Comparison of ENCODE assay signal across 19 cellular contexts in genomic region chr7:51158742-51159441, GRCh38.
"Had no signal": no experiment of that assay in that cellular context is flagged by ENCODE, and none has a peak within 500 bp of the region (broad histone marks: within the 10 kb centered on the region; RNA-seq: fewer than 3 reads in every experiment).

No MANE protein-coding gene starts in this region.

- H3K27ac ChIP-seq: adrenal gland, hepatocyte, prostate gland, transverse colon had no signal

- H3K36me3 ChIP-seq: adrenal gland, prostate gland, transverse colon had no signal

- H3K4me1 ChIP-seq: adrenal gland, prostate gland had no signal

- H3K4me3 ChIP-seq: adrenal gland, hepatocyte, lung, prostate gland, transverse colon had no signal

- ATAC-seq: activated naive CD4-positive, alpha-beta T cell treated with anti-CD3 and anti-CD28 coated beads, Interleukin-2, amount 50 U/mL, for 72 hours; effector memory CD8-positive, alpha-beta T cell; left colon; right cardiac atrium had no signal

- H3K27me3 ChIP-seq: adrenal gland, hepatocyte, transverse colon had no signal

- H3K36me3 Mint-ChIP-seq: activated naive CD4-positive, alpha-beta T cell treated with anti-CD3 and anti-CD28 coated beads, Interleukin-2, amount 50 U/mL, for 72 hours had no signal

- H3K27ac Mint-ChIP-seq: activated naive CD4-positive, alpha-beta T cell treated with anti-CD3 and anti-CD28 coated beads, Interleukin-2, amount 50 U/mL, for 72 hours; effector memory CD8-positive, alpha-beta T cell; T-helper 1 cell treated with Interleukin-12 subunit alpha and Interleukin-12 subunit beta and Interleukin-4 antibody, amounts not matched to agents 30 μg/mL and 1 μg/mL, for 36 hours had no signal

- DNase-seq: activated CD4-positive, CD25-positive, alpha-beta regulatory T cell treated with anti-CD3 and anti-CD28 coated beads, Interleukin-2, amount 50 U/mL, for 72 hours; activated gamma-delta T cell; adrenal gland; dermis blood vessel endothelial cell; effector memory CD8-positive, alpha-beta T cell; foreskin fibroblast; left colon; midbrain; small intestine; stimulated activated CD4-positive, alpha-beta T cell treated with anti-CD3 and anti-CD28 coated beads, Interleukin-15, amount 100 ng/mL, for 24 hours; stimulated activated CD4-positive, alpha-beta T cell treated with anti-CD3 and anti-CD28 coated beads, Interleukin-2, amount 100 ng/mL, for 48 hours; transverse colon had no signal

- H3K4me3 Mint-ChIP-seq: effector memory CD8-positive, alpha-beta T cell; neural crest cell; T-helper 1 cell treated with Interleukin-12 subunit alpha and Interleukin-12 subunit beta and Interleukin-4 antibody, amounts not matched to agents 30 μg/mL and 1 μg/mL, for 36 hours had no signal

- H3K9me3 ChIP-seq: adrenal gland, prostate gland, transverse colon had no signal

- H3K9me3 Mint-ChIP-seq: activated naive CD4-positive, alpha-beta T cell treated with anti-CD3 and anti-CD28 coated beads, Interleukin-2, amount 50 U/mL, for 72 hours; effector memory CD8-positive, alpha-beta T cell; neural crest cell; T-helper 1 cell treated with Interleukin-12 subunit alpha and Interleukin-12 subunit beta and Interleukin-4 antibody, amounts not matched to agents 30 μg/mL and 1 μg/mL, for 36 hours had no signal

- H3K4me2 ChIP-seq: hepatocyte had no signal
